ENCODE assay signal across 1 cellular context in genomic region chr19:8392017-8392591, GRCh38.
TF ChIP-seq lines count a peak whose summit lies in the region.

No MANE protein-coding gene starts in this region.

TF ChIP-seq in HepG2, 621 proteins besides CTCF, POLR2A, EP300 and RAD21:
- TF ChIP-seq HNRNPL (IDR thresholded peaks at IDR 0.05; ENCODE audit: low read depth, low read length), result peak; percentile 82; the same call in 1 of the 2 replicates
- TF ChIP-seq, protein P1, sequence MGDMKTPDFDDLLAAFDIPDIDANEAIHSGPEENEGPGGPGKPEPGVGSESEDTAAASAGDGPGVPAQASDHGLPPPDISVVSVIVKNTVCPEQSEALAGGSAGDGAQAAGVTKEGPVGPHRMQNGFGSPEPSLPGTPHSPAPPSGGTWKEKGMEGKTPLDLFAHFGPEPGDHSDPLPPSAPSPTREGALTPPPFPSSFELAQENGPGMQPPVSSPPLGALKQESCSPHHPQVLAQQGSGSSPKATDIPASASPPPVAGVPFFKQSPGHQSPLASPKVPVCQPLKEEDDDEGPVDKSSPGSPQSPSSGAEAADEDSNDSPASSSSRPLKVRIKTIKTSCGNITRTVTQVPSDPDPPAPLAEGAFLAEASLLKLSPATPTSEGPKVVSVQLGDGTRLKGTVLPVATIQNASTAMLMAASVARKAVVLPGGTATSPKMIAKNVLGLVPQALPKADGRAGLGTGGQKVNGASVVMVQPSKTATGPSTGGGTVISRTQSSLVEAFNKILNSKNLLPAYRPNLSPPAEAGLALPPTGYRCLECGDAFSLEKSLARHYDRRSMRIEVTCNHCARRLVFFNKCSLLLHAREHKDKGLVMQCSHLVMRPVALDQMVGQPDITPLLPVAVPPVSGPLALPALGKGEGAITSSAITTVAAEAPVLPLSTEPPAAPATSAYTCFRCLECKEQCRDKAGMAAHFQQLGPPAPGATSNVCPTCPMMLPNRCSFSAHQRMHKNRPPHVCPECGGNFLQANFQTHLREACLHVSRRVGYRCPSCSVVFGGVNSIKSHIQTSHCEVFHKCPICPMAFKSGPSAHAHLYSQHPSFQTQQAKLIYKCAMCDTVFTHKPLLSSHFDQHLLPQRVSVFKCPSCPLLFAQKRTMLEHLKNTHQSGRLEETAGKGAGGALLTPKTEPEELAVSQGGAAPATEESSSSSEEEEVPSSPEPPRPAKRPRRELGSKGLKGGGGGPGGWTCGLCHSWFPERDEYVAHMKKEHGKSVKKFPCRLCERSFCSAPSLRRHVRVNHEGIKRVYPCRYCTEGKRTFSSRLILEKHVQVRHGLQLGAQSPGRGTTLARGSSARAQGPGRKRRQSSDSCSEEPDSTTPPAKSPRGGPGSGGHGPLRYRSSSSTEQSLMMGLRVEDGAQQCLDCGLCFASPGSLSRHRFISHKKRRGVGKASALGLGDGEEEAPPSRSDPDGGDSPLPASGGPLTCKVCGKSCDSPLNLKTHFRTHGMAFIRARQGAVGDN (CRISPR knock-in tag; IDR thresholded peaks at IDR 0.05), result peak; percentile 2; the same call in 1 of the 2 replicates
- TF ChIP-seq, protein P2, sequence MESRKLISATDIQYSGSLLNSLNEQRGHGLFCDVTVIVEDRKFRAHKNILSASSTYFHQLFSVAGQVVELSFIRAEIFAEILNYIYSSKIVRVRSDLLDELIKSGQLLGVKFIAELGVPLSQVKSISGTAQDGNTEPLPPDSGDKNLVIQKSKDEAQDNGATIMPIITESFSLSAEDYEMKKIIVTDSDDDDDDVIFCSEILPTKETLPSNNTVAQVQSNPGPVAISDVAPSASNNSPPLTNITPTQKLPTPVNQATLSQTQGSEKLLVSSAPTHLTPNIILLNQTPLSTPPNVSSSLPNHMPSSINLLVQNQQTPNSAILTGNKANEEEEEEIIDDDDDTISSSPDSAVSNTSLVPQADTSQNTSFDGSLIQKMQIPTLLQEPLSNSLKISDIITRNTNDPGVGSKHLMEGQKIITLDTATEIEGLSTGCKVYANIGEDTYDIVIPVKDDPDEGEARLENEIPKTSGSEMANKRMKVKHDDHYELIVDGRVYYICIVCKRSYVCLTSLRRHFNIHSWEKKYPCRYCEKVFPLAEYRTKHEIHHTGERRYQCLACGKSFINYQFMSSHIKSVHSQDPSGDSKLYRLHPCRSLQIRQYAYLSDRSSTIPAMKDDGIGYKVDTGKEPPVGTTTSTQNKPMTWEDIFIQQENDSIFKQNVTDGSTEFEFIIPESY (CRISPR knock-in tag; IDR thresholded peaks at IDR 0.05), result peak; percentile 88
- TF ChIP-seq DDIT3 (CRISPR knock-in tag; IDR thresholded peaks at IDR 0.05), result no peak
